ENCODE assay signal across 15 cellular contexts in the genomic region with DNA sequence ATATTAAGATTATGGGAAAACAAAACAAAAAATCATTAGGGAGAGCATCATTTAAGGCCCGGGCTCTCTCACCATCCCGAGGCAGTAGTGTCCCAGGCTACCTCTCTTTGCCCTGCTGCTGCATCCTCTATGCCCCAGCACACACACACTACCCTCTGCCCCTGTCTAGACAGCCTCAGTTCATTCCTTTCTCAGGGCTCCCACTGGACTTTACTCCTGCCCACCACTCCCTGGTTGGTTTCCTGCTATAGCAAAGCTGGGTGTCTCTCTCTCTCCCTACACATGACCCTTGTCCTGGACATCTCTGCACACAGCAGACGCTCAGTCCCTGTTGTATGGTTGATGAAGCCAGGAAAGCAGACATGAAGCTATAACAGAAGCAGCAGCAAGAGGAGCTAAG.
DNase-seq lines count a peak whose midpoint lies in the region; ATAC-seq and TF ChIP-seq lines count a peak whose summit lies in the region.
"Had no signal": no experiment of that assay in that cellular context is flagged by ENCODE, and none has a peak within 500 bp of the region (broad histone marks: within the 10 kb centered on the region; RNA-seq: fewer than 3 reads in every experiment).

No MANE protein-coding gene starts in this region.

- no peak overlapping the region for H3K27ac Mint-ChIP-seq in stimulated activated naive CD8-positive, alpha-beta T cell treated with anti-CD3 and anti-CD28 coated beads, Interleukin-15, amount 100 ng/mL, for 72 hours
- H3K27ac Mint-ChIP-seq in nephron: peak overlapping the region; percentile 80 to 90 (median 86)

- peaks cover 4 to 5% of the 10 kb centered on the region in 2 donors for H3K9me3 Mint-ChIP-seq in stimulated activated naive CD8-positive, alpha-beta T cell treated with anti-CD3 and anti-CD28 coated beads, Interleukin-15, amount 100 ng/mL, for 72 hours
- peaks cover 16% of the 10 kb centered on the region for H3K9me3 Mint-ChIP-seq in nephron

- DNase-seq in stimulated activated naive CD8-positive, alpha-beta T cell treated with anti-CD3 and anti-CD28 coated beads, Interleukin-15, Interleukin-2, amounts not matched to agents 100 U/mL and 50 U/mL, for 24 hours: no peak
- DNase-seq in stimulated activated naive CD8-positive, alpha-beta T cell treated with anti-CD3 and anti-CD28 coated beads, Interleukin-15, amount 100 ng/mL, for 72 hours: no peak
- DNase-seq in glomerular visceral epithelial cell (ENCODE audit: extremely low spot score) (peak; percentile 70), AML-193 (lab: John Stamatoyannopoulos, UW) (no peak), COLO829 (ENCODE audit: low spot score) (no peak)
- DNase-seq: DND-41, GF-D8, GOT3, NCI-H1105, NCI-H187, NCI-H446, NCI-H774 had no signal

- peaks cover 36% of the 10 kb centered on the region for H3K36me3 Mint-ChIP-seq in nephron (ENCODE audit: low read depth)

- H3K4me3 Mint-ChIP-seq in stimulated activated naive CD8-positive, alpha-beta T cell treated with anti-CD3 and anti-CD28 coated beads, Interleukin-15, amount 100 ng/mL, for 72 hours: no peak overlapping the region
- no peak overlapping the region for H3K4me3 Mint-ChIP-seq in nephron

- peaks cover 61% of the 10 kb centered on the region for H3K27me3 Mint-ChIP-seq in stimulated activated naive CD8-positive, alpha-beta T cell treated with anti-CD3 and anti-CD28 coated beads, Interleukin-15, amount 100 ng/mL, for 72 hours
- H3K27me3 Mint-ChIP-seq in nephron (ENCODE audit: low read depth): no peaks in the 10 kb centered on the region

- ATAC-seq in stimulated activated naive CD8-positive, alpha-beta T cell treated with anti-CD3 and anti-CD28 coated beads, Interleukin-15, Interleukin-2, amounts not matched to agents 100 U/mL and 50 U/mL, for 24 hours: peak; percentile 23
- ATAC-seq in stimulated activated naive CD8-positive, alpha-beta T cell treated with anti-CD3 and anti-CD28 coated beads, Interleukin-15, amount 100 ng/mL, for 72 hours: no peak
- no peak for ATAC-seq in HG02759 (IDR thresholded peaks at IDR 0.05; ENCODE audit: unreplicated experiment)
- no peak for ATAC-seq in GM21528 (IDR thresholded peaks at IDR 0.05; ENCODE audit: low FRiP score, unreplicated experiment)

- no peaks in the 10 kb centered on the region for H3K4me1 Mint-ChIP-seq in stimulated activated naive CD8-positive, alpha-beta T cell treated with anti-CD3 and anti-CD28 coated beads, Interleukin-15, amount 100 ng/mL, for 72 hours
- H3K4me1 Mint-ChIP-seq in nephron: peaks cover 21% of the 10 kb centered on the region

- TF ChIP-seq CTCF in nephron (IDR thresholded peaks at IDR 0.05; ENCODE audit: unreplicated experiment in 3 of 3): no peak

Comparison
In these comparisons a context has a peak if more than half of its experiments do, and no peak if none do; other contexts are left out.
1. H3K27ac Mint-ChIP-seq: peak in nephron (3 of 3); none in stimulated activated naive CD8-positive, alpha-beta T cell treated with anti-CD3 and anti-CD28 coated beads, Interleukin-15, amount 100 ng/mL, for 72 hours (0 of 2).